ENCODE assay signal across 1 cellular context in the genomic region with DNA sequence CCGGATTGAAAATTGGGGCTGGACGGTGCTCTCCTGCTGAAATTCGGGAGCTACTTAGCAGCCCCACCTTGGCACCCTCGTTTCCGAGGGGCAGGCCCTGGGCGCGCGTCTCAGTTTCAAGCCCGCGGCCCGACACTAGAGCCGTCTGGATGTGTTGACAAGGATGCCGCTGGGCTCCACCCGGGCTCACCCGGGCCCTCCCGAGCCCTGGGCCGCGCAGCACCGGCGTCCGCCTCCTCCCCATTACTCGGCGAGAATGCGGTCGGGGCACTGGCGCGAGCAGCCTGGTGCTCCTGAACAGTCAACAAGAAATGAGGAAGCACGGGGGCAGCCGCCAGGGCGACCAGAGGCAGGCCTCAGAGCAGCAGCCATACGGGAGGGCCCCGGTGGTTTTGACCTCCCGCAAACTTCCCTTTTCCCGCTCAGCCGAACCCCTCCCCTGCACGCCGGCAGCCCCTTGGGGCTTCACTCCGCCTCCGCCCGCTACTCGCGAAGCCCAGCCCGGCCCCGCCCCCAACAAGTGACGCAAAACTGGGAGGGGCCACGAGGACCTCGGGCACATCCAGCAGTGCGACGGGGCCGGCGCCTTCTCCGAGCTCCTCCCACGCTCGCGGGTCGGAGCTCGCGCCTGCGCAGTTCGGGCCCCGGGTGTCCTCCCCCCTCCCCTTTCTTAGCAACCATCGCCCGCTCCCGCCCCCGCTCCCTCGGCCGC.
TF ChIP-seq lines count a peak whose summit lies in the region.

No MANE protein-coding gene starts in this region.

TF ChIP-seq in HepG2, 621 proteins besides CTCF, POLR2A, EP300 and RAD21 (continued from another document and continues in another):
- TF ChIP-seq, protein P1, sequence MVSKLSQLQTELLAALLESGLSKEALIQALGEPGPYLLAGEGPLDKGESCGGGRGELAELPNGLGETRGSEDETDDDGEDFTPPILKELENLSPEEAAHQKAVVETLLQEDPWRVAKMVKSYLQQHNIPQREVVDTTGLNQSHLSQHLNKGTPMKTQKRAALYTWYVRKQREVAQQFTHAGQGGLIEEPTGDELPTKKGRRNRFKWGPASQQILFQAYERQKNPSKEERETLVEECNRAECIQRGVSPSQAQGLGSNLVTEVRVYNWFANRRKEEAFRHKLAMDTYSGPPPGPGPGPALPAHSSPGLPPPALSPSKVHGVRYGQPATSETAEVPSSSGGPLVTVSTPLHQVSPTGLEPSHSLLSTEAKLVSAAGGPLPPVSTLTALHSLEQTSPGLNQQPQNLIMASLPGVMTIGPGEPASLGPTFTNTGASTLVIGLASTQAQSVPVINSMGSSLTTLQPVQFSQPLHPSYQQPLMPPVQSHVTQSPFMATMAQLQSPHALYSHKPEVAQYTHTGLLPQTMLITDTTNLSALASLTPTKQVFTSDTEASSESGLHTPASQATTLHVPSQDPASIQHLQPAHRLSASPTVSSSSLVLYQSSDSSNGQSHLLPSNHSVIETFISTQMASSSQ (IDR thresholded peaks at IDR 0.05; ENCODE audit: low read depth): no peak
- TF ChIP-seq, protein P1 (CRISPR knock-in tag; IDR thresholded peaks at IDR 0.05; ENCODE audit: borderline replicate concordance): no peak; the same call in 1 of the 2 replicates
- TF ChIP-seq HES4 (CRISPR knock-in tag; IDR thresholded peaks at IDR 0.05; ENCODE audit: borderline replicate concordance) (peak; percentile 69; the same call in 1 of the 2 replicates), PPARG (CRISPR knock-in tag; conservative IDR thresholded peaks at IDR 0.05) (peak; percentile 71; the same call in 1 of the 2 replicates), ZNF569 (CRISPR knock-in tag; IDR thresholded peaks at IDR 0.05; ENCODE audit: borderline replicate concordance) (no peak), MIXL1 (CRISPR knock-in tag; IDR thresholded peaks at IDR 0.05) (peak; percentile 27; the same call in 1 of the 2 replicates), PAF1 (CRISPR knock-in tag; IDR thresholded peaks at IDR 0.05) (no peak), RORA (CRISPR knock-in tag; IDR thresholded peaks at IDR 0.05) (no peak), ZNF33A (CRISPR knock-in tag; IDR thresholded peaks at IDR 0.05; ENCODE audit: borderline replicate concordance) (no peak; the same call in 1 of the 2 replicates), HNRNPUL1 (IDR thresholded peaks at IDR 0.05; ENCODE audit: low read depth, low read length) (peak; percentile 79; the same call in 1 of the 2 replicates), TGIF2 (CRISPR knock-in tag; IDR thresholded peaks at IDR 0.05) (no peak), ZMYM2 (CRISPR knock-in tag; IDR thresholded peaks at IDR 0.05) (no peak), ERF (CRISPR knock-in tag; IDR thresholded peaks at IDR 0.05) (peak; percentile 98), MYC (CRISPR knock-in tag; IDR thresholded peaks at IDR 0.05; ENCODE audit: borderline replicate concordance) (peak; percentile 84), PAWR (CRISPR knock-in tag; IDR thresholded peaks at IDR 0.05; ENCODE audit: borderline replicate concordance) (no peak), EHMT2 (IDR thresholded peaks at IDR 0.05; ENCODE audit: borderline replicate concordance, low read depth, low read length) (no peak), SUZ12 (IDR thresholded peaks at IDR 0.05; ENCODE audit: low read depth, low read length) (no peak), ADNP (CRISPR knock-in tag; IDR thresholded peaks at IDR 0.05) (no peak), POLR2AphosphoS5 (IDR thresholded peaks at IDR 0.05; ENCODE audit: low read depth, low read length) (peak; percentile 94), ZNF816 (CRISPR knock-in tag; IDR thresholded peaks at IDR 0.05; ENCODE audit: borderline replicate concordance) (peak; percentile 89; the same call in 1 of the 2 replicates), TCF12 (IDR thresholded peaks at IDR 0.05) (no peak), TCF12 (CRISPR knock-in tag; IDR thresholded peaks at IDR 0.05) (peak; percentile 86; the same call in 1 of the 2 replicates), ZNF766 (CRISPR knock-in tag; IDR thresholded peaks at IDR 0.05; ENCODE audit: borderline replicate concordance) (peak; percentile 61; the same call in 1 of the 2 replicates), ZBTB20 (CRISPR knock-in tag; IDR thresholded peaks at IDR 0.05; ENCODE audit: borderline replicate concordance, low read depth) (0 out of 2 replicates have a peak, but pooled peaks have one; percentile 24), KLF13 (CRISPR knock-in tag; IDR thresholded peaks at IDR 0.05) (no peak), TRIM24 (CRISPR knock-in tag; IDR thresholded peaks at IDR 0.05) (no peak), NAIF1 (CRISPR knock-in tag; IDR thresholded peaks at IDR 0.05; ENCODE audit: borderline replicate concordance) (peak; percentile 69; the same call in 1 of the 2 replicates), ATF1 (CRISPR knock-in tag; IDR thresholded peaks at IDR 0.05) (no peak), KDM4B (CRISPR knock-in tag; IDR thresholded peaks at IDR 0.05) (peak; percentile 87), HDAC1 (CRISPR knock-in tag; IDR thresholded peaks at IDR 0.05) (peak; percentile 85), NR1H2 (CRISPR knock-in tag; IDR thresholded peaks at IDR 0.05; ENCODE audit: borderline replicate concordance, low read depth) (no peak)
- TF ChIP-seq, protein P2, sequence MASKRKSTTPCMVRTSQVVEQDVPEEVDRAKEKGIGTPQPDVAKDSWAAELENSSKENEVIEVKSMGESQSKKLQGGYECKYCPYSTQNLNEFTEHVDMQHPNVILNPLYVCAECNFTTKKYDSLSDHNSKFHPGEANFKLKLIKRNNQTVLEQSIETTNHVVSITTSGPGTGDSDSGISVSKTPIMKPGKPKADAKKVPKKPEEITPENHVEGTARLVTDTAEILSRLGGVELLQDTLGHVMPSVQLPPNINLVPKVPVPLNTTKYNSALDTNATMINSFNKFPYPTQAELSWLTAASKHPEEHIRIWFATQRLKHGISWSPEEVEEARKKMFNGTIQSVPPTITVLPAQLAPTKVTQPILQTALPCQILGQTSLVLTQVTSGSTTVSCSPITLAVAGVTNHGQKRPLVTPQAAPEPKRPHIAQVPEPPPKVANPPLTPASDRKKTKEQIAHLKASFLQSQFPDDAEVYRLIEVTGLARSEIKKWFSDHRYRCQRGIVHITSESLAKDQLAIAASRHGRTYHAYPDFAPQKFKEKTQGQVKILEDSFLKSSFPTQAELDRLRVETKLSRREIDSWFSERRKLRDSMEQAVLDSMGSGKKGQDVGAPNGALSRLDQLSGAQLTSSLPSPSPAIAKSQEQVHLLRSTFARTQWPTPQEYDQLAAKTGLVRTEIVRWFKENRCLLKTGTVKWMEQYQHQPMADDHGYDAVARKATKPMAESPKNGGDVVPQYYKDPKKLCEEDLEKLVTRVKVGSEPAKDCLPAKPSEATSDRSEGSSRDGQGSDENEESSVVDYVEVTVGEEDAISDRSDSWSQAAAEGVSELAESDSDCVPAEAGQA (IDR thresholded peaks at IDR 0.05; ENCODE audit: low read depth): no peak
- TF ChIP-seq, protein P2 (CRISPR knock-in tag; IDR thresholded peaks at IDR 0.05; ENCODE audit: borderline replicate concordance): peak; percentile 68; the same call in 1 of the 2 replicates
- TF ChIP-seq, protein P3, sequence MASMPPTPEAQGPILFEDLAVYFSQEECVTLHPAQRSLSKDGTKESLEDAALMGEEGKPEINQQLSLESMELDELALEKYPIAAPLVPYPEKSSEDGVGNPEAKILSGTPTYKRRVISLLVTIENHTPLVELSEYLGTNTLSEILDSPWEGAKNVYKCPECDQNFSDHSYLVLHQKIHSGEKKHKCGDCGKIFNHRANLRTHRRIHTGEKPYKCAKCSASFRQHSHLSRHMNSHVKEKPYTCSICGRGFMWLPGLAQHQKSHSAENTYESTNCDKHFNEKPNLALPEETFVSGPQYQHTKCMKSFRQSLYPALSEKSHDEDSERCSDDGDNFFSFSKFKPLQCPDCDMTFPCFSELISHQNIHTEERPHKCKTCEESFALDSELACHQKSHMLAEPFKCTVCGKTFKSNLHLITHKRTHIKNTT (CRISPR knock-in tag; IDR thresholded peaks at IDR 0.05): no peak
- TF ChIP-seq, protein P4, sequence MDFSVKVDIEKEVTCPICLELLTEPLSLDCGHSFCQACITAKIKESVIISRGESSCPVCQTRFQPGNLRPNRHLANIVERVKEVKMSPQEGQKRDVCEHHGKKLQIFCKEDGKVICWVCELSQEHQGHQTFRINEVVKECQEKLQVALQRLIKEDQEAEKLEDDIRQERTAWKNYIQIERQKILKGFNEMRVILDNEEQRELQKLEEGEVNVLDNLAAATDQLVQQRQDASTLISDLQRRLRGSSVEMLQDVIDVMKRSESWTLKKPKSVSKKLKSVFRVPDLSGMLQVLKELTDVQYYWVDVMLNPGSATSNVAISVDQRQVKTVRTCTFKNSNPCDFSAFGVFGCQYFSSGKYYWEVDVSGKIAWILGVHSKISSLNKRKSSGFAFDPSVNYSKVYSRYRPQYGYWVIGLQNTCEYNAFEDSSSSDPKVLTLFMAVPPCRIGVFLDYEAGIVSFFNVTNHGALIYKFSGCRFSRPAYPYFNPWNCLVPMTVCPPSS (IDR thresholded peaks at IDR 0.05): no peak
- TF ChIP-seq, protein P5, sequence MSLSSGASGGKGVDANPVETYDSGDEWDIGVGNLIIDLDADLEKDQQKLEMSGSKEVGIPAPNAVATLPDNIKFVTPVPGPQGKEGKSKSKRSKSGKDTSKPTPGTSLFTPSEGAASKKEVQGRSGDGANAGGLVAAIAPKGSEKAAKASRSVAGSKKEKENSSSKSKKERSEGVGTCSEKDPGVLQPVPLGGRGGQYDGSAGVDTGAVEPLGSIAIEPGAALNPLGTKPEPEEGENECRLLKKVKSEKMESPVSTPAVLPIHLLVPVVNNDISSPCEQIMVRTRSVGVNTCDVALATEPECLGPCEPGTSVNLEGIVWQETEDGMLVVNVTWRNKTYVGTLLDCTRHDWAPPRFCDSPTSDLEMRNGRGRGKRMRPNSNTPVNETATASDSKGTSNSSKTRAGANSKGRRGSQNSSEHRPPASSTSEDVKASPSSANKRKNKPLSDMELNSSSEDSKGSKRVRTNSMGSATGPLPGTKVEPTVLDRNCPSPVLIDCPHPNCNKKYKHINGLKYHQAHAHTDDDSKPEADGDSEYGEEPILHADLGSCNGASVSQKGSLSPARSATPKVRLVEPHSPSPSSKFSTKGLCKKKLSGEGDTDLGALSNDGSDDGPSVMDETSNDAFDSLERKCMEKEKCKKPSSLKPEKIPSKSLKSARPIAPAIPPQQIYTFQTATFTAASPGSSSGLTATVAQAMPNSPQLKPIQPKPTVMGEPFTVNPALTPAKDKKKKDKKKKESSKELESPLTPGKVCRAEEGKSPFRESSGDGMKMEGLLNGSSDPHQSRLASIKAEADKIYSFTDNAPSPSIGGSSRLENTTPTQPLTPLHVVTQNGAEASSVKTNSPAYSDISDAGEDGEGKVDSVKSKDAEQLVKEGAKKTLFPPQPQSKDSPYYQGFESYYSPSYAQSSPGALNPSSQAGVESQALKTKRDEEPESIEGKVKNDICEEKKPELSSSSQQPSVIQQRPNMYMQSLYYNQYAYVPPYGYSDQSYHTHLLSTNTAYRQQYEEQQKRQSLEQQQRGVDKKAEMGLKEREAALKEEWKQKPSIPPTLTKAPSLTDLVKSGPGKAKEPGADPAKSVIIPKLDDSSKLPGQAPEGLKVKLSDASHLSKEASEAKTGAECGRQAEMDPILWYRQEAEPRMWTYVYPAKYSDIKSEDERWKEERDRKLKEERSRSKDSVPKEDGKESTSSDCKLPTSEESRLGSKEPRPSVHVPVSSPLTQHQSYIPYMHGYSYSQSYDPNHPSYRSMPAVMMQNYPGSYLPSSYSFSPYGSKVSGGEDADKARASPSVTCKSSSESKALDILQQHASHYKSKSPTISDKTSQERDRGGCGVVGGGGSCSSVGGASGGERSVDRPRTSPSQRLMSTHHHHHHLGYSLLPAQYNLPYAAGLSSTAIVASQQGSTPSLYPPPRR (CRISPR knock-in tag; IDR thresholded peaks at IDR 0.05; ENCODE audit: borderline replicate concordance): peak; percentile 40; the same call in 1 of the 2 replicates
- TF ChIP-seq, protein P6, sequence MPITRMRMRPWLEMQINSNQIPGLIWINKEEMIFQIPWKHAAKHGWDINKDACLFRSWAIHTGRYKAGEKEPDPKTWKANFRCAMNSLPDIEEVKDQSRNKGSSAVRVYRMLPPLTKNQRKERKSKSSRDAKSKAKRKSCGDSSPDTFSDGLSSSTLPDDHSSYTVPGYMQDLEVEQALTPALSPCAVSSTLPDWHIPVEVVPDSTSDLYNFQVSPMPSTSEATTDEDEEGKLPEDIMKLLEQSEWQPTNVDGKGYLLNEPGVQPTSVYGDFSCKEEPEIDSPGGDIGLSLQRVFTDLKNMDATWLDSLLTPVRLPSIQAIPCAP (CRISPR knock-in tag; IDR thresholded peaks at IDR 0.05; ENCODE audit: low read depth): no peak
